8 cellular contexts compared by ENCODE assay signal in the genomic region with DNA sequence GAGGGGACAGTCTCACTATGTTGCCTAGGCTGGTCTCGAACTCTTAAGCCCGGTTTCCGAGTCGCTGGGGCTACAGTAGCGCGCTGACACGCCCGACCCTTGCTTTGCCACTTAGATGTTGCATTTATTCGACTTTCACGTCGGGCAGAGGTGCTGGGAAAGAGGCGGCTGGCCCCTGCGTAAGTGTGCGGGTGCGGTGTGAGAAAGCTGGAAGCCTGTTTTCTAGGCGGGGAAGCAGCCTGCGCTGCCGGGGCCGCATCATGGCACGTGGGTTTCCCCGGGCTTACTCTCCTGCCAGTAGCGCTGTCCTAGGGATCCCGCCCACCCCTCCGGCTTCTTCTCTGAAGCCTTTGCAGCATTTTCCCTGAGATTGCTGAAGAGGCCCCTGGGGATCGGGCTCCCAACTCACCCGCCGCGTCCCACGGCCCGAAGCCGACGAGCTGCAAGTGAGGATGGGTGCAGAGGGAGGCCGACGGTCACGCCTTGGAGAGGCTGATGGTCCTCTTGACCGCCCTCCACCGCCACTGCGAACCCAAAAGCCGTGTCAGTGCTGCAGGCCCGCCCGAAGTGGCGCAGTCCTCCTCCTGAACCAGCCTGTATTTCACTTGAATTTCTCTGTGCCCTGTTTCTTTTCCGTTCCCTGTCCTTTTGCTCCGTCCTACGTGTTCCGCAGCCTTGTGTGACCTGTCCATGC. TPM values are rescaled to one million over a fixed set of nuclear protein-coding genes. Genes with fewer than 3 reads are reported as not detected.
DNase-seq lines count a peak whose midpoint lies in the region; ATAC-seq and TF ChIP-seq lines count a peak whose summit lies in the region.

No MANE protein-coding gene starts in this region.

- H3F3A ChIP-seq in neural cell (ENCODE audit: insufficient read depth, low read length, poor library complexity, severe bottlenecking) = peaks cover 2% of the 10 kb centered on the region

- CTCF ChIA-PET in activated CD4-positive, alpha-beta memory T cell treated with anti-CD3 and anti-CD28 coated beads for 36 hours (lab: Charles Lee) = interaction anchor here (1.7 kb wide), 1 partner anchor 10 kb away, joined by 9 read pairs; no protein-coding TSS in a partner anchor

- H3K4me3 Mint-ChIP-seq in activated CD4-positive, alpha-beta memory T cell treated with anti-CD3 and anti-CD28 coated beads for 36 hours = peak overlapping the region; percentile 78

- TF ChIP-seq POLR2A in esophagus muscularis mucosa (IDR thresholded peaks at IDR 0.05; ENCODE audit: low read depth) = no peak

- H3K27me3 ChIP-seq in esophagus muscularis mucosa (no peaks in the 10 kb centered on the region), neural cell (ENCODE audit: insufficient read depth, low read depth, low read length) (peaks cover 14% of the 10 kb centered on the region), aorta (ENCODE audit: control insufficient read depth in 1 of 2, insufficient read depth in 2 of 2, low read length in 1 of 2) (no peaks in the 10 kb centered on the region)

- H3K4me2 ChIP-seq in neural cell (ENCODE audit: low read length) = peak overlapping the region; percentile 61

- peaks cover 8% of the 10 kb centered on the region for H3K27me3 Mint-ChIP-seq in activated CD4-positive, alpha-beta memory T cell treated with anti-CD3 and anti-CD28 coated beads for 36 hours

- ATAC-seq in HG03442 (IDR thresholded peaks at IDR 0.05; ENCODE audit: unreplicated experiment) (peak; percentile 24), aorta (ENCODE audit: low FRiP score) (peak; percentile 70)

- H3K4me3 ChIP-seq in GM12875 (ENCODE audit: low read depth, low read length) (peak overlapping the region; percentile 60), esophagus muscularis mucosa (peak overlapping the region; percentile 46 to 57 (median 56)), neural cell (ENCODE audit: low read length) (peak overlapping the region; percentile 73), aorta (ENCODE audit: low read length in 2 of 2) (peak overlapping the region; percentile 2 to 32)

- no peak overlapping the region for H2AFZ ChIP-seq in neural cell (ENCODE audit: low read depth, low read length)

- H3K4me1 ChIP-seq in esophagus muscularis mucosa = peaks cover 15 to 38% (median 34%) of the 10 kb centered on the region in 4 donors
- no peaks in the 10 kb centered on the region for H3K4me1 ChIP-seq in aorta (ENCODE audit: control insufficient read depth in 1 of 2, insufficient read depth in 2 of 2, low read length in 2 of 2)

- WGBS in esophagus muscularis mucosa = 2% methylated on average over 45 of the region's 46 CpGs
- WGBS in aorta, 2 donors = 1% methylated on average over 46 of the region's 46 CpGs

- H3K9me3 Mint-ChIP-seq in activated CD4-positive, alpha-beta memory T cell treated with anti-CD3 and anti-CD28 coated beads for 36 hours = no peaks in the 10 kb centered on the region

- peak overlapping the region; percentile 15 for H3K9ac ChIP-seq in neural cell (ENCODE audit: low read length)

- no peaks in the 10 kb centered on the region for H4K20me1 ChIP-seq in neural cell (ENCODE audit: insufficient read depth)

- H3K9me2 ChIP-seq in neural cell (ENCODE audit: insufficient read depth, low read length) = no peaks in the 10 kb centered on the region

- peak overlapping the region; percentile 73 to 81 (median 75) for H3K27ac ChIP-seq in esophagus muscularis mucosa (replicated peaks in 1 of 4)
- H3K27ac ChIP-seq in neural cell (ENCODE audit: low read length) = no peak overlapping the region
- peak overlapping the region in 1 of 2 donors; percentile 28 for H3K27ac ChIP-seq in aorta (ENCODE audit: low read depth in 1 of 2, low read length in 2 of 2)

- intact Hi-C loops in activated CD4-positive, alpha-beta memory T cell treated with anti-CD3 and anti-CD28 coated beads for 36 hours (cut with micrococcal nuclease) = no loop called here
- intact Hi-C loops in esophagus muscularis mucosa (cut with DNase I) (no loop called here), aorta (cut with DNase I) (loop anchor here in 1 of 2 donors (5.0 kb wide), 1 partner anchor 35 kb away; no protein-coding TSS in a partner anchor)

- no peak for TF ChIP-seq EP300 in esophagus muscularis mucosa (IDR thresholded peaks at IDR 0.05)
- no peak for TF ChIP-seq EP300 in neural cell (conservative IDR thresholded peaks at IDR 0.05; ENCODE audit: poor library complexity, severe bottlenecking)

- H3K79me2 ChIP-seq in neural cell (replicated peaks; ENCODE audit: insufficient read depth, low read length) = no peaks in the 10 kb centered on the region

- H3K36me3 ChIP-seq in esophagus muscularis mucosa = no peaks in the 10 kb centered on the region
- H3K36me3 ChIP-seq in neural cell (ENCODE audit: insufficient read depth, low read length) = no peaks in the 10 kb centered on the region
- no peaks in the 10 kb centered on the region for H3K36me3 ChIP-seq in aorta (ENCODE audit: control insufficient read depth in 1 of 2, insufficient read depth in 2 of 2, low read length in 1 of 2)

- H3K9me3 ChIP-seq in esophagus muscularis mucosa = no peaks in the 10 kb centered on the region
- H3K9me3 ChIP-seq in neural cell (ENCODE audit: low read length) = no peaks in the 10 kb centered on the region
- H3K9me3 ChIP-seq in aorta (ENCODE audit: control insufficient read depth, low read length) = no peaks in the 10 kb centered on the region

- H3K27ac Mint-ChIP-seq in activated CD4-positive, alpha-beta memory T cell treated with anti-CD3 and anti-CD28 coated beads for 36 hours = peak overlapping the region; percentile 72

- peak; percentile 76 for DNase-seq in activated CD4-positive, alpha-beta memory T cell treated with anti-CD3 and anti-CD28 coated beads for 36 hours
- DNase-seq in esophagus muscularis mucosa (ENCODE audit: extremely low spot score) = no peak
- peak; percentile 70 to 86 for DNase-seq in aorta
- no peak for DNase-seq in DMS 273 treated with DMSO at 0.1 percent for 48 hours (lab: John Stamatoyannopoulos, UW)
- DNase-seq in iPS-NIHi7 (ENCODE audit: extremely low spot score) = no peak

- no peak for TF ChIP-seq RAD21 in neural cell (conservative IDR thresholded peaks at IDR 0.05)

- TF ChIP-seq CTCF in GM12875 (IDR thresholded peaks at IDR 0.05; ENCODE audit: borderline replicate concordance, insufficient read depth, low read depth, low read length) (peak; percentile 16; the same call in 1 of the 2 replicates), esophagus muscularis mucosa (IDR thresholded peaks at IDR 0.05) (no peak), neural cell (IDR thresholded peaks at IDR 0.05; ENCODE audit: poor library complexity, severe bottlenecking) (peak; percentile 34)

- POLR2A ChIA-PET in activated CD4-positive, alpha-beta memory T cell treated with anti-CD3 and anti-CD28 coated beads for 36 hours (lab: Charles Lee) = interaction anchor here (2.0 kb wide), 1 partner anchor 10 kb away, joined by 13 read pairs; no protein-coding TSS in a partner anchor

- peaks cover 8% of the 10 kb centered on the region for H3K36me3 Mint-ChIP-seq in activated CD4-positive, alpha-beta memory T cell treated with anti-CD3 and anti-CD28 coated beads for 36 hours

- H3K4me1 Mint-ChIP-seq in activated CD4-positive, alpha-beta memory T cell treated with anti-CD3 and anti-CD28 coated beads for 36 hours (ENCODE audit: low read depth) = peaks cover 42% of the 10 kb centered on the region

TF ChIP-seq in neural cell, 6 proteins besides CTCF, POLR2A, EP300 and RAD21 (continues in another document):
- TF ChIP-seq SMC3 (conservative IDR thresholded peaks at IDR 0.05; ENCODE audit: poor library complexity) = no peak
- TF ChIP-seq TAF1 (IDR thresholded peaks at IDR 0.05; ENCODE audit: low read depth) = no peak
- TF ChIP-seq POLR2AphosphoS5 (IDR thresholded peaks at IDR 0.05) = no peak
- no peak for TF ChIP-seq EZH2 (IDR thresholded peaks at IDR 0.05; ENCODE audit: borderline replicate concordance, insufficient read depth, low read length, poor library complexity, severe bottlenecking)
- TF ChIP-seq MXI1 (conservative IDR thresholded peaks at IDR 0.05; ENCODE audit: poor library complexity, severe bottlenecking) = peak; percentile 47

RNA-seq across cellular contexts. Expression of a gene that starts 5.8 kb away (rescaled TPM):
- 10 to 100 TPM; 35.3 to 36.4 TPM for total RNA-seq in activated CD4-positive, alpha-beta memory T cell treated with anti-CD3 and anti-CD28 coated beads for 36 hours
- 10 to 100 TPM in 3 of 4 donors, 1 to 10 TPM in 1; 9.8 to 22.4 (median 18.2) TPM for total RNA-seq in esophagus muscularis mucosa
- polyA plus RNA-seq in neural cell = 32.1 and 37.7 TPM in 2 replicates
- polyA minus RNA-seq in neural cell = 25.5 and 33.1 TPM in 2 replicates
- total RNA-seq in aorta = 10 to 100 TPM; 15.2 to 21.4 TPM
- polyA plus RNA-seq in aorta = 10 to 100 TPM; 15.7 to 22.2 TPM

RNA-seq across cellular contexts. Expression of a gene that starts 12.3 kb away (rescaled TPM):
- 1 to 10 TPM; 2.9 to 3.5 TPM for total RNA-seq in activated CD4-positive, alpha-beta memory T cell treated with anti-CD3 and anti-CD28 coated beads for 36 hours
- 1 to 10 TPM; 2.1 to 5.8 (median 3.4) TPM for total RNA-seq in esophagus muscularis mucosa
- polyA plus RNA-seq in neural cell = 1.4 and 2.1 TPM in 2 replicates
- polyA minus RNA-seq in neural cell = 0.93 TPM in 1 of 2 replicates, not detected in the other
- total RNA-seq in aorta = 1 to 10 TPM; 3.0 to 6.9 TPM
- 1 to 10 TPM; 4.3 to 6.3 TPM for polyA plus RNA-seq in aorta

RNA-seq across cellular contexts. Expression of a gene that starts 26.4 kb away (rescaled TPM):
- total RNA-seq in activated CD4-positive, alpha-beta memory T cell treated with anti-CD3 and anti-CD28 coated beads for 36 hours = 1,000 to 10,000 TPM; 2,635 to 2,697 TPM
- total RNA-seq in esophagus muscularis mucosa = 1,000 to 10,000 TPM; 1,252 to 1,898 (median 1,625) TPM
- polyA plus RNA-seq in neural cell = 2,178 and 2,281 TPM in 2 replicates
- 1,575 and 1,611 TPM in 2 replicates for polyA minus RNA-seq in neural cell
- 1,000 to 10,000 TPM in 1 of 2 donors, 100 to 1,000 TPM in 1; 922 to 1,191 TPM for total RNA-seq in aorta
- 1,000 to 10,000 TPM; 1,838 to 2,024 TPM for polyA plus RNA-seq in aorta

RNA-seq across cellular contexts. Expression of a gene that starts 43.7 kb away (rescaled TPM):
- total RNA-seq in activated CD4-positive, alpha-beta memory T cell treated with anti-CD3 and anti-CD28 coated beads for 36 hours = 10 to 100 TPM; 10.9 to 11.7 TPM
- total RNA-seq in esophagus muscularis mucosa = 10 to 100 TPM; 10.3 to 21.9 (median 18.4) TPM
- 42.0 and 47.7 TPM in 2 replicates for polyA plus RNA-seq in neural cell
- 20.0 and 21.6 TPM in 2 replicates for polyA minus RNA-seq in neural cell
- 10 to 100 TPM; 11.9 to 18.7 TPM for total RNA-seq in aorta
- 10 to 100 TPM in 1 of 2 donors, 1 to 10 TPM in 1; 3.0 to 19.3 TPM for polyA plus RNA-seq in aorta

Comparison
In these comparisons a context has a peak if more than half of its experiments do, and no peak if none do; other contexts are left out.
1. H3K4me3 ChIP-seq: peak in every context shown above with its lines; median percentile 73 in neural cell; 60 in GM12875; 56 in esophagus muscularis mucosa; 17 in aorta.
2. CTCF ChIP-seq: peak in GM12875 (single experiment) and neural cell (single experiment); none in esophagus muscularis mucosa (0 of 3).
3. DNase-seq: peak in activated CD4-positive, alpha-beta memory T cell treated with anti-CD3 and anti-CD28 coated beads for 36 hours (single experiment) and aorta (2 of 2); none in esophagus muscularis mucosa (single experiment), DMS 273 treated with DMSO at 0.1 percent for 48 hours (single experiment) and iPS-NIHi7 (single experiment).